In genomic region chr13:103961784-103962183, GRCh38 we compare ENCODE assay signal across 16 cellular contexts.
DNase-seq lines count a peak whose midpoint lies in the region; TF ChIP-seq lines count a peak whose summit lies in the region.
"Had no signal": no experiment of that assay in that cellular context is flagged by ENCODE, and none has a peak within 500 bp of the region (broad histone marks: within the 10 kb centered on the region; RNA-seq: fewer than 3 reads in every experiment).

No MANE protein-coding gene starts in this region.

- no peaks in the 10 kb centered on the region for H3K36me3 ChIP-seq in uterus

- H3K4me3 ChIP-seq in uterus = no peak overlapping the region
- H3K4me3 ChIP-seq: GM23248 had no signal

- peak; percentile 32 for DNase-seq in M059J (ENCODE audit: low read depth)
- peak; percentile 22 for DNase-seq in fibroblast of peridontal ligament (ENCODE audit: extremely low read depth)
- no peak for DNase-seq in NCI-H82 (lab: John Stamatoyannopoulos, UW)
- DNase-seq in uterus = no peak
- no peak for DNase-seq in amygdala (lab: John Stamatoyannopoulos, UW)
- no peak for DNase-seq in cerebellar cortex (ENCODE audit: low spot score)
- DNase-seq: ACHN; CD4-positive, alpha-beta T cell; DMS153; DMS79; GDM1; GM23248; HCEC 1CT; IMR-90 had no signal

- intact Hi-C loops in uterus (cut with DNase I; ENCODE audit: low total_unique reads) = no loop called here

- H3K27me3 ChIP-seq in uterus = no peaks in the 10 kb centered on the region

- H3K27ac ChIP-seq in VCaP (peak overlapping the region; percentile 95; the same call in 1 of the 2 replicates), uterus (no peak overlapping the region)
- H3K27ac ChIP-seq: C4-2B, GM23248 had no signal

- TF ChIP-seq CTCF in VCaP (conservative IDR thresholded peaks at IDR 0.05) (no peak), uterus (IDR thresholded peaks at IDR 0.05) (no peak)

- no peaks in the 10 kb centered on the region for H3K9me3 ChIP-seq in uterus

- no peaks in the 10 kb centered on the region for H3K4me1 ChIP-seq in uterus

- TF ChIP-seq POLR2A in uterus (IDR thresholded peaks at IDR 0.05) = no peak

Comparison
In these comparisons a context has a peak if more than half of its experiments do, and no peak if none do; other contexts are left out.
1. DNase-seq: peak in M059J (single experiment) and fibroblast of peridontal ligament (single experiment); none in NCI-H82 (single experiment), uterus (0 of 2), amygdala (0 of 56) and cerebellar cortex (single experiment).